Comparison of ENCODE assay signal across 8 cellular contexts in the genomic region with DNA sequence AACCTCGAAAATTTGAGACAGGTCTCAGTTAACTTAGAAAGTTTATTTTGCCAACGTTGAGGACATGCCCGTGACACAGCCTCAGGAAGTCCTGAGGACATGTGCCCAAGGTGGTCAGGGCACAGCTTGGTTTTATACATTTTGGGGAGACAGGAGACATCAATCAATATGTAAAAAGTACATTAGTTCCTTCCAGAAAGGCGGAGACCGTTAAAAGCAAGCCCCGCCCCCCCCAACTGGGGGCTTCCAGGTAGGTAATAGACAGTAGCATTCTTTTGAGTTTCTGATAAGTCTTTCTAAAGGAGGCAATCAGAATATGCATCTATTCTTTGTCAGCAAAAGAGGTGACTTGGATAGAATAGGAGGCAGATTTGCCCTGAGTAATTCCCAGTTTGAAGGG. TPM values are rescaled to one million over a fixed set of nuclear protein-coding genes. Genes with fewer than 3 reads are reported as not detected.
A peak's percentile ranks its signal among the peaks of the same experiment; 100 is the strongest.
DNase-seq lines count a peak whose midpoint lies in the region; ATAC-seq and TF ChIP-seq lines count a peak whose summit lies in the region.

No MANE protein-coding gene starts in this region.

- H3K4me2 ChIP-seq in mammary epithelial cell (ENCODE audit: insufficient read depth, low read depth, low read length): peak overlapping the region; percentile 70

- no peaks in the 10 kb centered on the region for H3K27me3 ChIP-seq in mammary epithelial cell (ENCODE audit: insufficient read depth, low read length)

- intact Hi-C loops in mammary epithelial cell (cut with micrococcal nuclease): no loop called here

- H3K27ac ChIP-seq in 22Rv1 (peak overlapping the region; percentile 61), mammary epithelial cell (ENCODE audit: insufficient read depth, low read depth, low read length) (peak overlapping the region; percentile 55)

- H3K4me3 Mint-ChIP-seq in mesothelial cell of epicardium: peak overlapping the region; percentile 84

- dilution Hi-C loops in mammary epithelial cell (cut with HindIII; ENCODE audit: low sequenced_read_pairs): no loop called here

- ATAC-seq in GM19324 (IDR thresholded peaks at IDR 0.05; ENCODE audit: low FRiP score, unreplicated experiment) (peak; percentile 13), HG03571 (IDR thresholded peaks at IDR 0.05; ENCODE audit: unreplicated experiment) (peak; percentile 5)

- CTCF ChIA-PET in mammary epithelial cell (lab: Charles Lee; ENCODE audit: low non-redundant PET): no interaction called here

- H3K79me2 ChIP-seq in mammary epithelial cell (ENCODE audit: insufficient read depth, low read length): peaks cover 52% of the 10 kb centered on the region

- peak overlapping the region; percentile 43 to 81 (median 65) for H3K4me3 ChIP-seq in mammary epithelial cell (replicated peaks in 1 of 3; ENCODE audit: insufficient read depth in 1 of 3, low read depth in 2 of 3, low read length in 3 of 3)

- peaks cover 17% of the 10 kb centered on the region for H3K36me3 Mint-ChIP-seq in mesothelial cell of epicardium

- no peaks in the 10 kb centered on the region for H3K27me3 Mint-ChIP-seq in mesothelial cell of epicardium (ENCODE audit: low read depth)

- TF ChIP-seq CTCF in 22Rv1 (IDR thresholded peaks at IDR 0.05) (no peak), mammary epithelial cell (conservative IDR thresholded peaks at IDR 0.05 in 1 of 2, IDR thresholded peaks at IDR 0.05 in 1 of 2; ENCODE audit: extremely low read depth in 1 of 2, insufficient read depth in 1 of 2, low read depth in 1 of 2, low read length in 2 of 2) (no peak), mesothelial cell of epicardium (IDR thresholded peaks at IDR 0.05; ENCODE audit: unreplicated experiment) (no peak)

- peaks cover 6% of the 10 kb centered on the region for H3K9me3 Mint-ChIP-seq in mesothelial cell of epicardium

- peak overlapping the region; percentile 86 for H2AFZ ChIP-seq in mammary epithelial cell (ENCODE audit: low read depth, low read length)

- H3K4me1 ChIP-seq in mammary epithelial cell (ENCODE audit: insufficient read depth, low read length): peaks cover 16% of the 10 kb centered on the region

- H3K36me3 ChIP-seq in mammary epithelial cell (ENCODE audit: insufficient read depth, low read length): no peaks in the 10 kb centered on the region

- peak overlapping the region; percentile 89 for H3K27ac Mint-ChIP-seq in mesothelial cell of epicardium

- WGBS in mammary epithelial cell (ENCODE audit: low coverage, missing lambda C conversion rate): under 1% methylated on average over 6 of the region's 6 CpGs

- in situ Hi-C loops in mammary epithelial cell (cut with MboI; ENCODE audit: low sequenced_read_pairs in 2 of 2): no loop called here

- H3K9ac ChIP-seq in mammary epithelial cell (ENCODE audit: insufficient read depth, low read length): peak overlapping the region; percentile 69

- BruUV-seq in mammary epithelial cell (replicated peaks; lab: Mats Ljungman, UMichigan): TSS peak; percentile 67

- no peaks in the 10 kb centered on the region for H3K9me3 ChIP-seq in mammary epithelial cell (replicated peaks; ENCODE audit: insufficient read depth, low read length)

- DNase-seq in mammary epithelial cell: no peak
- no peak for DNase-seq in mesothelial cell of epicardium (ENCODE audit: low spot score in 2 of 2, unreplicated experiment in 2 of 2)
- no peak for DNase-seq in foreskin melanocyte
- DNase-seq in NCI-H82 treated with DMSO at 0.1 percent for 48 hours (lab: John Stamatoyannopoulos, UW; ENCODE audit: unreplicated experiment): no peak
- no peak for DNase-seq in D341Med (ENCODE audit: low spot score)

- peaks cover 28% of the 10 kb centered on the region for H3K4me1 Mint-ChIP-seq in mesothelial cell of epicardium

- H4K20me1 ChIP-seq in mammary epithelial cell (ENCODE audit: insufficient read depth, low read length): no peaks in the 10 kb centered on the region

RNA-seq across cellular contexts. Expression of gene MOCS2, which starts 0.6 kb away (rescaled TPM):
- total RNA-seq in mammary epithelial cell: 10 to 100 TPM; 32.0 to 43.1 TPM
- 39.8 TPM for polyA plus RNA-seq in mammary epithelial cell
- polyA minus RNA-seq in mammary epithelial cell: 39.5 TPM
- 20.5 to 21.5 TPM (median 21.1 TPM) in 3 replicates for total RNA-seq in mesothelial cell of epicardium
